Comparison of ENCODE assay signal across 19 cellular contexts in the genomic region with DNA sequence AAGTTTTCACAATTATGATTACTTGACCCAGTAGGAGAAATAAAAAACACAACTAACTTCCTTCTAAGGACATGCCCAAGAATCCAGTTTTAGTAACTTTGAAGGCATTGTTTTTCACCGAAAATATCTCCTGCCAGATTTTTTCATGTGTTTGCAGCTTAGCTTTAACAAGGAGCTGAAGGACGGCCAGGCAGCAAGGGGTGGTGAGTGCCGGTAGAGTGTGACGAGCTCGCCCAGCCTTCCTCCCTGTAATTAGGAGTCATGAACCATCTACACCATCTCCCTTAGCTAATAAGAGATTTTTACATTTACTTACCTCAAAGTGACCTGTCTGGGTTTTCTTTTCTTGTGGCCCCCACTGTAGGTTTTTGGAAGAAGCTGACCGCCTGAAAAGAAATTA.
DNase-seq lines count a peak whose midpoint lies in the region; ATAC-seq and TF ChIP-seq lines count a peak whose summit lies in the region.
"Had no signal": no experiment of that assay in that cellular context is flagged by ENCODE, and none has a peak within 500 bp of the region (broad histone marks: within the 10 kb centered on the region; RNA-seq: fewer than 3 reads in every experiment).

No MANE protein-coding gene starts in this region.

- no peaks in the 10 kb centered on the region; the same call in 1 of the 2 replicates for H3F3A ChIP-seq in MM.1S (ENCODE audit: insufficient read depth, low read length)

- TF ChIP-seq CTCF in MM.1S (IDR thresholded peaks at IDR 0.05; ENCODE audit: low read length) (no peak), thyroid gland (IDR thresholded peaks at IDR 0.05) (no peak)

- peaks cover 3% of the 10 kb centered on the region; the same call in 1 of the 2 replicates for H3K79me2 ChIP-seq in MM.1S (ENCODE audit: low read length)

- H4K20me1 ChIP-seq in MM.1S (ENCODE audit: insufficient read depth, low read length), result no peaks in the 10 kb centered on the region

- DNase-seq in activated T-cell treated with anti-CD3 and anti-CD28 coated beads, Interleukin-2, amount 50 U/mL, for 72 hours, result no peak
- no peak for DNase-seq in activated T-cell treated with anti-CD3 and anti-CD28 coated beads for 4 hours
- no peak for DNase-seq in MM.1S
- DNase-seq in central memory CD8-positive, alpha-beta T cell (ENCODE audit: low spot score in 2 of 2), result no peak
- DNase-seq in thyroid gland, result peak; percentile 83 to 84
- no peak for DNase-seq in OCI-M2 (lab: John Stamatoyannopoulos, UW; ENCODE audit: unreplicated experiment)
- DNase-seq: 8988T; C1 segment of cervical spinal cord; CD4-positive, CD25-positive, alpha-beta regulatory T cell; CD8-positive, alpha-beta memory T cell; COR-L47; DMS 273 treated with DMSO at 0.1 percent for 48 hours; DMS53; DND-41; EL; H9 had no signal

- no peak for ATAC-seq in activated T-cell treated with anti-CD3 and anti-CD28 coated beads, Interleukin-2, amount 50 U/mL, for 72 hours (replicated peaks in 1 of 2)
- no peak for ATAC-seq in central memory CD8-positive, alpha-beta T cell (replicated peaks; ENCODE audit: extremely low read depth, poor library complexity, severe bottlenecking)
- no peak for ATAC-seq in GM18870 (IDR thresholded peaks at IDR 0.05; ENCODE audit: unreplicated experiment)
- ATAC-seq: GM12878 had no signal

- no peak overlapping the region for H3K9ac ChIP-seq in MM.1S (ENCODE audit: low read length)

- H3K36me3 Mint-ChIP-seq in activated T-cell treated with anti-CD3 and anti-CD28 coated beads, Interleukin-2, amount 50 U/mL, for 72 hours (ENCODE audit: insufficient read depth in 2 of 2), result peaks cover 0 to under 1% of the 10 kb centered on the region in 2 donors
- peaks cover 45% of the 10 kb centered on the region for H3K36me3 Mint-ChIP-seq in central memory CD8-positive, alpha-beta T cell (ENCODE audit: insufficient read depth)

- H3K9me3 ChIP-seq in MM.1S (replicated peaks; ENCODE audit: insufficient read depth, low read length) (no peaks in the 10 kb centered on the region), thyroid gland (no peaks in the 10 kb centered on the region)

- no peaks in the 10 kb centered on the region for H3K9me3 Mint-ChIP-seq in activated T-cell treated with anti-CD3 and anti-CD28 coated beads, Interleukin-2, amount 50 U/mL, for 72 hours
- no peaks in the 10 kb centered on the region for H3K9me3 Mint-ChIP-seq in central memory CD8-positive, alpha-beta T cell
- H3K9me3 Mint-ChIP-seq: CD4-positive, CD25-positive, alpha-beta regulatory T cell; CD8-positive, alpha-beta memory T cell; H9 had no signal

- H3K36me3 ChIP-seq in MM.1S (replicated peaks; ENCODE audit: insufficient read depth, low read length) (no peaks in the 10 kb centered on the region), thyroid gland (no peaks in the 10 kb centered on the region)

- H3K9me2 ChIP-seq in MM.1S (replicated peaks; ENCODE audit: insufficient read depth, low read length), result no peaks in the 10 kb centered on the region

- H3K4me1 ChIP-seq in MM.1S (ENCODE audit: low read length) (peaks cover 5% of the 10 kb centered on the region; the same call in 1 of the 2 replicates), thyroid gland (peaks cover 43 to 59% of the 10 kb centered on the region in 2 donors)

- H3K27ac ChIP-seq in MM.1S (ENCODE audit: low read length) (peak overlapping the region; percentile 12; the same call in 1 of the 2 replicates), thyroid gland (peak overlapping the region; percentile 85 to 89 (median 86))

- H3K4me3 Mint-ChIP-seq in activated T-cell treated with anti-CD3 and anti-CD28 coated beads, Interleukin-2, amount 50 U/mL, for 72 hours, result no peak overlapping the region
- no peak overlapping the region for H3K4me3 Mint-ChIP-seq in central memory CD8-positive, alpha-beta T cell
- H3K4me3 Mint-ChIP-seq: B cell; CD4-positive, CD25-positive, alpha-beta regulatory T cell; CD8-positive, alpha-beta memory T cell; H9 had no signal

- no peaks in the 10 kb centered on the region for H3K27me3 Mint-ChIP-seq in activated T-cell treated with anti-CD3 and anti-CD28 coated beads, Interleukin-2, amount 50 U/mL, for 72 hours (ENCODE audit: low read depth)
- H3K27me3 Mint-ChIP-seq in central memory CD8-positive, alpha-beta T cell, result no peaks in the 10 kb centered on the region
- H3K27me3 Mint-ChIP-seq: B cell; CD4-positive, CD25-positive, alpha-beta regulatory T cell; CD8-positive, alpha-beta memory T cell had no signal

- no peak for TF ChIP-seq POLR2A in thyroid gland (IDR thresholded peaks at IDR 0.05)

- peaks cover 19% of the 10 kb centered on the region for H3K4me1 Mint-ChIP-seq in activated T-cell treated with anti-CD3 and anti-CD28 coated beads, Interleukin-2, amount 50 U/mL, for 72 hours (ENCODE audit: low read depth)
- peaks cover 54% of the 10 kb centered on the region for H3K4me1 Mint-ChIP-seq in central memory CD8-positive, alpha-beta T cell

- no peak overlapping the region for H3K4me2 ChIP-seq in MM.1S (ENCODE audit: low read depth, low read length)

- H3K4me3 ChIP-seq in MM.1S (ENCODE audit: low read length), result no peak overlapping the region
- H3K4me3 ChIP-seq in thyroid gland (replicated peaks in 1 of 3), result no peak overlapping the region
- H3K4me3 ChIP-seq: GM12878 had no signal

- WGBS in thyroid gland, 2 donors, result 29 to 48% methylated on average over 6 of the region's 6 CpGs

- H3K27ac Mint-ChIP-seq in activated T-cell treated with anti-CD3 and anti-CD28 coated beads, Interleukin-2, amount 50 U/mL, for 72 hours, result peak overlapping the region; percentile 54
- H3K27ac Mint-ChIP-seq in central memory CD8-positive, alpha-beta T cell (ENCODE audit: low read depth), result peak overlapping the region; percentile 40
- H3K27ac Mint-ChIP-seq: B cell, H9 had no signal

- H2AFZ ChIP-seq in MM.1S (ENCODE audit: low read length), result no peak overlapping the region

- intact Hi-C loops in thyroid gland (cut with DNase I), result loop anchor here (5.0 kb wide), 1 partner anchor 382 kb away; no protein-coding TSS in a partner anchor

- H3K27me3 ChIP-seq in MM.1S (replicated peaks; ENCODE audit: insufficient read depth, low read length), result no peaks in the 10 kb centered on the region
- no peaks in the 10 kb centered on the region for H3K27me3 ChIP-seq in thyroid gland

Comparison
In these comparisons a context has a peak if more than half of its experiments do, and no peak if none do; other contexts are left out.
1. DNase-seq: peak in thyroid gland (2 of 2); none in activated T-cell treated with anti-CD3 and anti-CD28 coated beads, Interleukin-2, amount 50 U/mL, for 72 hours (0 of 2), activated T-cell treated with anti-CD3 and anti-CD28 coated beads for 4 hours (single experiment), MM.1S (single experiment), central memory CD8-positive, alpha-beta T cell (0 of 2) and OCI-M2 (single experiment).